In the genomic region with DNA sequence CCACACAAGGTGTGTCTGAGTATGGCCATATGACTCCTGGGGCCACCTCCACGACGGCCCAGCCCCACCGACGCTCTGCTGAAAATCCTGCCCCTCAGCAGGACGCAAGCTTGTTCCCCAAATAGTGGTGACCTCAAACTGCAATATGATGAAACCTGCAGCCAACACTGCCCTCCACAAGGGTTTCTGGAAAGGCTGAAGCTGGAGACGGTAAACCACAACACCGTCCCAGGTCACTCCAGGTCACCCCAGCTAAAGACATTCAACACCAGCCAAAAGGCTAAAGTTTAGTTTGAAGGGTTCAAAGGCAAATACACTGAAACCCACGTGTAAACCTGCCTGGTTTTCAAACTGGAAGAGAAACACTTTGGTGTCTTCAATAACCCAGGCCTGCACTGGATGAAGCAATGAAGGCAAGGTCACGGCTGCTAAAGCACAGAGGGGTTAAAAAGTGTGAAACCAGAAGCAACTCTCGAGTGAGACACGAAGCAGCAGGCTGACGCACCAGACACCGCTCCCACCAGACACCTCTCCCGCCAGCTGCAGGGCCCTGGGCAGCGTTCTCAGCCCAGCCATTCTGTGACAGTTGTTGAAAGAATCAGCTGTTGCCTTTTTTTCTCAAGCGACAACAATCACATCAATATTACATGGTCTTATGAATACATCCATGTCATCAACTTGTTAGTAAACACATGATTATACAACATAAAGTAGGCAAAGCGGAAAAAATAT, we compare ENCODE assay signal across 2 cellular contexts.
TF ChIP-seq lines count a peak whose summit lies in the region.

No MANE protein-coding gene starts in this region.

TF ChIP-seq in HCT116, 20 proteins besides CTCF, POLR2A, EP300 and RAD21:
- TF ChIP-seq, protein P1, sequence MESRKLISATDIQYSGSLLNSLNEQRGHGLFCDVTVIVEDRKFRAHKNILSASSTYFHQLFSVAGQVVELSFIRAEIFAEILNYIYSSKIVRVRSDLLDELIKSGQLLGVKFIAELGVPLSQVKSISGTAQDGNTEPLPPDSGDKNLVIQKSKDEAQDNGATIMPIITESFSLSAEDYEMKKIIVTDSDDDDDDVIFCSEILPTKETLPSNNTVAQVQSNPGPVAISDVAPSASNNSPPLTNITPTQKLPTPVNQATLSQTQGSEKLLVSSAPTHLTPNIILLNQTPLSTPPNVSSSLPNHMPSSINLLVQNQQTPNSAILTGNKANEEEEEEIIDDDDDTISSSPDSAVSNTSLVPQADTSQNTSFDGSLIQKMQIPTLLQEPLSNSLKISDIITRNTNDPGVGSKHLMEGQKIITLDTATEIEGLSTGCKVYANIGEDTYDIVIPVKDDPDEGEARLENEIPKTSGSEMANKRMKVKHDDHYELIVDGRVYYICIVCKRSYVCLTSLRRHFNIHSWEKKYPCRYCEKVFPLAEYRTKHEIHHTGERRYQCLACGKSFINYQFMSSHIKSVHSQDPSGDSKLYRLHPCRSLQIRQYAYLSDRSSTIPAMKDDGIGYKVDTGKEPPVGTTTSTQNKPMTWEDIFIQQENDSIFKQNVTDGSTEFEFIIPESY (IDR thresholded peaks at IDR 0.05; ENCODE audit: extremely low read depth, insufficient replicate concordance, low read length) = no peak
- TF ChIP-seq JUND (IDR thresholded peaks at IDR 0.05) = no peak
- TF ChIP-seq ZNF274 (IDR thresholded peaks at IDR 0.05; ENCODE audit: low read depth, low read length) = no peak
- TF ChIP-seq, protein P2, sequence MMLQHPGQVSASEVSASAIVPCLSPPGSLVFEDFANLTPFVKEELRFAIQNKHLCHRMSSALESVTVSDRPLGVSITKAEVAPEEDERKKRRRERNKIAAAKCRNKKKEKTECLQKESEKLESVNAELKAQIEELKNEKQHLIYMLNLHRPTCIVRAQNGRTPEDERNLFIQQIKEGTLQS (IDR thresholded peaks at IDR 0.05) = no peak
- TF ChIP-seq SIN3A (IDR thresholded peaks at IDR 0.05; ENCODE audit: low read depth) = no peak
- no peak for TF ChIP-seq ELF1 (IDR thresholded peaks at IDR 0.05; ENCODE audit: borderline replicate concordance, low read depth)
TF ChIP-seq in HCT116: peak in this region for 0.

TF ChIP-seq in HepG2, 621 proteins besides CTCF, POLR2A, EP300 and RAD21:
- TF ChIP-seq HNF4A (CRISPR knock-in tag; IDR thresholded peaks at IDR 0.05) (peak; percentile 22; the same call in 1 of the 2 replicates), HNF1B (CRISPR knock-in tag; IDR thresholded peaks at IDR 0.05) (no peak)
- TF ChIP-seq, protein P3, sequence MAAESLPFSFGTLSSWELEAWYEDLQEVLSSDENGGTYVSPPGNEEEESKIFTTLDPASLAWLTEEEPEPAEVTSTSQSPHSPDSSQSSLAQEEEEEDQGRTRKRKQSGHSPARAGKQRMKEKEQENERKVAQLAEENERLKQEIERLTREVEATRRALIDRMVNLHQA (CRISPR knock-in tag; IDR thresholded peaks at IDR 0.05) = no peak
- TF ChIP-seq, protein P1 (CRISPR knock-in tag; IDR thresholded peaks at IDR 0.05) = peak; percentile 16; the same call in 1 of the 2 replicates
TF ChIP-seq in HepG2: peak in this region for 2.
